In the genomic region with DNA sequence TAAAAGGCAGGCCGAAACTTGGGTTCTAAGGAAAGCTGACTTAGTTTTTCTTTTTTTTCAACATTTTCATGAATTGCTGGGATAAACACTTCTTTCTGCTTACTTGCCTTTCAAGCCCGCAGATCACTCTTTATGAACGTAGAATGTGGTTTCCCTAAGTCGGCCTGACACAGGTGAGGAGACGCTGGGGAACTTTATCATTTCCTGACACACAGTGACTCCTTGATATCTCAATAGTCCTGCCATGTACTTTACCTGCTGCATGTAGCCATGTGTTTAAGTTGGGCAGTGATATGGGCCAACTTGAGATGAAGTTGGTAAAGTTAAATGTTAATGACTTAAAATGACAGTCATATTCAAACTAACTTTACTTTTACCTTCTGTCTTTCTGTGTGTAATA, we compare ENCODE assay signal across 31 cellular contexts. TPM values are rescaled to one million over a fixed set of nuclear protein-coding genes. Genes with fewer than 3 reads are reported as not detected.
"Had no signal": no experiment of that assay in that cellular context is flagged by ENCODE, and none has a peak within 500 bp of the region (broad histone marks: within the 10 kb centered on the region; RNA-seq: fewer than 3 reads in every experiment).

No MANE protein-coding gene starts in this region.

- H2AFZ ChIP-seq: hepatocyte had no signal

- H3K36me3 ChIP-seq: ascending aorta, breast epithelium, cardiac muscle cell, gastrocnemius medialis, heart left ventricle had no signal

- H3K79me2 ChIP-seq: hepatocyte had no signal

- H3K9me3 ChIP-seq: breast epithelium, gastrocnemius medialis had no signal

- H3K4me1 ChIP-seq: ascending aorta, breast epithelium, foreskin keratinocyte, gastrocnemius medialis, heart left ventricle had no signal

- H3K27me3 ChIP-seq: ascending aorta, breast epithelium, cardiac muscle cell, dorsolateral prefrontal cortex, foreskin keratinocyte, gastrocnemius medialis, heart left ventricle, hepatocyte had no signal

- H3K4me2 ChIP-seq: hepatocyte had no signal

- DNase-seq: activated CD4-positive, alpha-beta memory T cell treated with anti-CD3 and anti-CD28 coated beads, Interleukin-2, amount 10 ng/mL, durations not matched to agents 7 days and 5 days; activated CD4-positive, alpha-beta T cell treated with anti-CD3 and anti-CD28 coated beads for 1 hour; activated CD4-positive, alpha-beta T cell treated with anti-CD3 and anti-CD28 coated beads for 4 hours; activated CD4-positive, alpha-beta T cell treated with anti-CD3 and anti-CD28 coated beads, Interleukin-2, amount 10 ng/mL, durations not matched to agents 7 days and 5 days; activated CD4-positive, alpha-beta T cell treated with anti-CD3 and anti-CD28 coated beads, Interleukin-2, amount 50 U/mL, for 4 hours; activated CD8-positive, alpha-beta memory T cell treated with anti-CD3 and anti-CD28 coated beads, Interleukin-2, amount 50 U/mL, for 48 hours; activated gamma-delta T cell; activated naive CD4-positive, alpha-beta T cell; activated naive CD4-positive, alpha-beta T cell treated with anti-CD3 and anti-CD28 coated beads, Interleukin-2, amount 10 ng/mL, durations not matched to agents 7 days and 5 days; activated naive CD8-positive, alpha-beta T cell treated with anti-CD3 and anti-CD28 coated beads, Interleukin-2, amount 10 ng/mL, durations not matched to agents 7 days and 5 days; activated T-cell treated with anti-CD3 and anti-CD28 coated beads for 4 hours; activated T-cell treated with anti-CD3 and anti-CD28 coated beads, Interleukin-2, amount 50 U/mL, for 24 hours; activated T-cell treated with anti-CD3 and anti-CD28 coated beads, Interleukin-2, amount 50 U/mL, for 72 hours; central memory CD4-positive, alpha-beta T cell; cerebellar nuclear complex; dorsolateral prefrontal cortex; effector memory CD4-positive, alpha-beta T cell; endodermal cell; foreskin keratinocyte; gastrocnemius medialis; glutamatergic neuron; heart left ventricle; T-helper 17 cell; T1000 had no signal

- H3K4me3 ChIP-seq: ascending aorta, breast epithelium, cardiac muscle cell, coronary artery, dorsolateral prefrontal cortex, gastrocnemius medialis, heart left ventricle, hepatocyte had no signal

RNA-seq across cellular contexts. Expression of a gene that starts 26.6 kb away (rescaled TPM):
- total RNA-seq: ascending aorta had no signal

RNA-seq across cellular contexts. Expression of a gene that starts 31.1 kb away (rescaled TPM):
- total RNA-seq: activated T-cell treated with anti-CD3 and anti-CD28 coated beads, Interleukin-2, amount 50 U/mL, for 72 hours; endodermal cell; epithelial cell of proximal tubule; foreskin keratinocyte; WTC11 had no signal
